In genomic region chr3:170355738-170356595, GRCh38 we compare ENCODE assay signal across 8 cellular contexts. TPM values are rescaled to one million over a fixed set of nuclear protein-coding genes. Genes with fewer than 3 reads are reported as not detected.
A peak's percentile ranks its signal among the peaks of the same experiment; 100 is the strongest.
DNase-seq lines count a peak whose midpoint lies in the region; ATAC-seq and TF ChIP-seq lines count a peak whose summit lies in the region.

No MANE protein-coding gene starts in this region.

- no peaks in the 10 kb centered on the region for H3K27me3 ChIP-seq in adrenal gland

- intact Hi-C loops in adrenal gland (cut with DNase I) = no loop called here

- TF ChIP-seq CTCF in adrenal gland (IDR thresholded peaks at IDR 0.05) = no peak

- no peaks in the 10 kb centered on the region for H3K9me3 ChIP-seq in adrenal gland (replicated peaks in 1 of 3)

- H3K27ac ChIP-seq in adrenal gland = peak overlapping the region; percentile 92 to 100 (median 99)

- no peaks in the 10 kb centered on the region for H3K36me3 ChIP-seq in adrenal gland (replicated peaks in 1 of 2)

- ATAC-seq in GM18519 (IDR thresholded peaks at IDR 0.05; ENCODE audit: low FRiP score, unreplicated experiment) = peak; percentile 11
- ATAC-seq in HG03060 (IDR thresholded peaks at IDR 0.05; ENCODE audit: low read depth, unreplicated experiment) = peak; percentile 21

- no peak for TF ChIP-seq POLR2A in adrenal gland (IDR thresholded peaks at IDR 0.05)

- peak overlapping the region in 2 of 4 donors; percentile 15 to 86 for H3K4me3 ChIP-seq in adrenal gland

- H3K4me1 ChIP-seq in adrenal gland (replicated peaks in 1 of 2) = peaks cover 23 to 26% of the 10 kb centered on the region in 2 donors

- 6 to 8% (median 7%) methylated on average over 22 of the region's 22 CpGs for WGBS in adrenal gland, 4 donors

- DNase-seq in AG20443 (ENCODE audit: low spot score) = peak; percentile 16
- DNase-seq in NCI-H510A (lab: John Stamatoyannopoulos, UW) = peak; percentile 2
- DNase-seq in adrenal gland = peak; percentile 32 to 73 (median 50)
- peak; percentile 53 to 57 for DNase-seq in hippocampal formation (lab: John Stamatoyannopoulos, UW)
- DNase-seq in renal cortical epithelial cell (ENCODE audit: low read depth) = peak; percentile 72
- DNase-seq in NCI-H2107 treated with DMSO at 0.1 percent for 48 hours (lab: John Stamatoyannopoulos, UW; ENCODE audit: unreplicated experiment) = no peak

RNA-seq across cellular contexts. Expression of gene SKIL, which starts 1.5 kb away (rescaled TPM):
- total RNA-seq in adrenal gland (10 to 100 TPM; 24.2 to 51.7 (median 45.3) TPM), renal cortical epithelial cell (153 and 190 TPM in 2 replicates)
- 10 to 100 TPM in 1 of 3 donors, 1 to 10 TPM in 2; 8.7 to 13.7 (median 9.6) TPM for polyA plus RNA-seq in adrenal gland
